In the genomic region with DNA sequence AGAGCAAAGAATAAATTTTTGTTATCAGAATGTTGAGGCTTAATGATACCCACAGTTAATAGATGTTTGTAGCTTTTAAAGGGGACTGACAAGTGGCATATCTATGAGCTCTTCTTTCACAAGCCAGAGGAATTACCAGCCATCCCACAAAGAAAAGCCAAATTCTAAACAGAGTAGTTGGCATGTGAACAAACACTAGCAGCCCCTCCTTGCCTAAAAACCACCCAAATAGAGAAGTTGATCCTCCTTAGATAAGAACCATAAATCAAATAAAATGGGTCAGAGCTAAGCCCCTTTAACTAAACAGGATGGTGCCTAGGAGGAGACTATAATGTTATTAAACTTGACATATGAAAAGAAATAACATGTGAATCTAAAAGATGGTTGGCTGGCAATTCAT, we compare ENCODE assay signal across 19 cellular contexts. TPM values are rescaled to one million over a fixed set of nuclear protein-coding genes. Genes with fewer than 3 reads are reported as not detected.
DNase-seq lines count a peak whose midpoint lies in the region; ATAC-seq, FAIRE-seq and TF ChIP-seq lines count a peak whose summit lies in the region.
"Had no signal": no experiment of that assay in that cellular context is flagged by ENCODE, and none has a peak within 500 bp of the region (broad histone marks: within the 10 kb centered on the region; RNA-seq: fewer than 3 reads in every experiment).

No MANE protein-coding gene starts in this region.

- no peak for TF ChIP-seq EP300 in K562 (IDR thresholded peaks at IDR 0.05; ENCODE audit: low read length)

- DNase-seq in HL-60 (ENCODE audit: low read depth in 1 of 2, low spot score in 1 of 2) (peak in 1 of 2 experiments; percentile 17), OCI-M1 (lab: John Stamatoyannopoulos, UW) (peak; percentile 63), K562 (ENCODE audit: extremely low read depth in 1 of 4, low spot score in 3 of 4) (no peak), NCI-H1436 (lab: John Stamatoyannopoulos, UW) (no peak), vagina (ENCODE audit: extremely low spot score in 2 of 2) (no peak)
- DNase-seq in stimulated activated naive B cell treated with anti-CD40 and anti-IgM and Interleukin-4, amounts not matched to agents 10 μg/mL and 1 μg/mL and 100 μg/mL, for 72 hours = no peak
- DNase-seq in activated CD4-positive, CD25-positive, alpha-beta regulatory T cell treated with anti-CD3 and anti-CD28 coated beads, Interleukin-2, amount 50 U/mL, for 72 hours = no peak
- DNase-seq: activated CD8-positive, alpha-beta memory T cell treated with anti-CD3 and anti-CD28 coated beads, Interleukin-2, amount 50 U/mL, for 48 hours; activated naive CD4-positive, alpha-beta T cell treated with anti-CD3 and anti-CD28 coated beads, Interleukin-2, amount 10 ng/mL, durations not matched to agents 7 days and 5 days; GOT3; NCI-H2107 had no signal

- intact Hi-C loops in K562 (cut with micrococcal nuclease) (no loop called here), vagina (cut with DNase I) (no loop called here)

- no peaks in the 10 kb centered on the region for H4K20me1 ChIP-seq in K562 (replicated peaks; ENCODE audit: control insufficient read depth, insufficient read depth, low read length)

- no peak for FAIRE-seq in K562 (lab: Jason Lieb, UNC)
- FAIRE-seq: D721Med had no signal

- H3K9me3 Mint-ChIP-seq in stimulated activated naive B cell treated with anti-CD40 and anti-IgM and Interleukin-4, amounts not matched to agents 10 μg/mL and 1 μg/mL and 100 μg/mL, for 72 hours = no peaks in the 10 kb centered on the region
- H3K9me3 Mint-ChIP-seq: activated naive CD4-positive, alpha-beta T cell treated with anti-CD3 and anti-CD28 coated beads, Interleukin-2, amount 10 ng/mL, durations not matched to agents 7 days and 5 days; dendritic cell treated with granulocyte-macrophage colony-stimulating factor and Interleukin-4, amounts not matched to agents 40 ng/mL and 50 ng/mL, for 4 days; neural crest cell; T-helper 1 cell treated with Interleukin-12 subunit alpha and Interleukin-12 subunit beta and Interleukin-4 antibody, amounts not matched to agents 30 μg/mL and 1 μg/mL, for 36 hours had no signal

- TF ChIP-seq CTCF in HL-60 (IDR thresholded peaks at IDR 0.05; ENCODE audit: insufficient read depth, low read length) = no peak
- no peak for TF ChIP-seq CTCF in K562 (IDR thresholded peaks at IDR 0.05 in 2 of 3, conservative IDR thresholded peaks at IDR 0.05 in 1 of 3; ENCODE audit: insufficient read depth in 2 of 3, low read depth in 1 of 3, low read length in 3 of 3)
- TF ChIP-seq CTCF in vagina (IDR thresholded peaks at IDR 0.05) = no peak

- H3K4me1 Mint-ChIP-seq in stimulated activated naive B cell treated with anti-CD40 and anti-IgM and Interleukin-4, amounts not matched to agents 10 μg/mL and 1 μg/mL and 100 μg/mL, for 72 hours = peaks cover 28 to 53% of the 10 kb centered on the region in 2 donors

- in situ Hi-C loops in K562 (cut with MboI) = no loop called here

- peak overlapping the region; percentile 78 for H3K27ac Mint-ChIP-seq in stimulated activated naive B cell treated with anti-CD40 and anti-IgM and Interleukin-4, amounts not matched to agents 10 μg/mL and 1 μg/mL and 100 μg/mL, for 72 hours
- H3K27ac Mint-ChIP-seq: dendritic cell treated with granulocyte-macrophage colony-stimulating factor and Interleukin-4, amounts not matched to agents 40 ng/mL and 50 ng/mL, for 4 days; T-helper 1 cell treated with Interleukin-12 subunit alpha and Interleukin-12 subunit beta and Interleukin-4 antibody, amounts not matched to agents 30 μg/mL and 1 μg/mL, for 36 hours had no signal

- CTCF ChIA-PET in K562 (lab: Yijun Ruan, JAX; ENCODE audit: low intra/inter-chr PET ratio) = no interaction called here

- no peak for ATAC-seq in K562
- no peak for ATAC-seq in stimulated activated naive B cell treated with anti-CD40 and anti-IgM and Interleukin-4, amounts not matched to agents 10 μg/mL and 1 μg/mL and 100 μg/mL, for 72 hours (replicated peaks)

- H3K9me3 ChIP-seq in K562 (replicated peaks; ENCODE audit: control insufficient read depth, insufficient read depth, low read depth, low read length) (no peaks in the 10 kb centered on the region), vagina (no peaks in the 10 kb centered on the region)

- no peaks in the 10 kb centered on the region for H3K79me2 ChIP-seq in K562 (ENCODE audit: control insufficient read depth, insufficient read depth, low read length)

- peak overlapping the region; percentile 12; the same call in 1 of the 2 replicates for H3K27ac ChIP-seq in HL-60 (replicated peaks)
- no peak overlapping the region for H3K27ac ChIP-seq in K562 (ENCODE audit: extremely low read depth, low read depth, low read length)
- no peak overlapping the region for H3K27ac ChIP-seq in vagina

- H3K4me3 Mint-ChIP-seq in stimulated activated naive B cell treated with anti-CD40 and anti-IgM and Interleukin-4, amounts not matched to agents 10 μg/mL and 1 μg/mL and 100 μg/mL, for 72 hours = no peak overlapping the region
- H3K4me3 Mint-ChIP-seq: activated naive CD4-positive, alpha-beta T cell treated with anti-CD3 and anti-CD28 coated beads, Interleukin-2, amount 10 ng/mL, durations not matched to agents 7 days and 5 days; dendritic cell treated with granulocyte-macrophage colony-stimulating factor and Interleukin-4, amounts not matched to agents 40 ng/mL and 50 ng/mL, for 4 days; neural crest cell; T-helper 1 cell treated with Interleukin-12 subunit alpha and Interleukin-12 subunit beta and Interleukin-4 antibody, amounts not matched to agents 30 μg/mL and 1 μg/mL, for 36 hours had no signal

- BruUV-seq in K562 (replicated peaks; lab: Mats Ljungman, UMichigan) = no TSS peak

- no peaks in the 10 kb centered on the region for H3K4me1 ChIP-seq in K562 (replicated peaks in 1 of 2; ENCODE audit: control insufficient read depth in 2 of 2, insufficient read depth in 2 of 2, low read length in 2 of 2)
- H3K4me1 ChIP-seq in vagina = no peaks in the 10 kb centered on the region

- H3K36me3 ChIP-seq in K562 (ENCODE audit: control insufficient read depth, insufficient read depth, low read length) (no peaks in the 10 kb centered on the region), vagina (peaks cover 0 to 10% of the 10 kb centered on the region in 2 donors)

- H2AFZ ChIP-seq in K562 (ENCODE audit: low read depth, low read length) = no peak overlapping the region

- POLR2A ChIA-PET in K562 (lab: Yijun Ruan, JAX) = interaction anchor here (1.5 kb wide), 1 partner anchor 13 kb away, joined by 5 read pairs; no protein-coding TSS in a partner anchor

- H3K9me1 ChIP-seq in K562 (ENCODE audit: control insufficient read depth, insufficient read depth, low read length) = no peaks in the 10 kb centered on the region

- no peak overlapping the region for H3K4me3 ChIP-seq in HL-60 (replicated peaks; ENCODE audit: insufficient read depth, low read length)
- H3K4me3 ChIP-seq in K562 = no peak overlapping the region
- H3K4me3 ChIP-seq in vagina = no peak overlapping the region

- no peak overlapping the region for H3K9ac ChIP-seq in K562 (ENCODE audit: insufficient read depth in 1 of 2, low read depth in 2 of 2, low read length in 2 of 2)

- TF ChIP-seq POLR2A in K562 (conservative IDR thresholded peaks at IDR 0.05) (no peak), vagina (IDR thresholded peaks at IDR 0.05) (no peak)

- no peak overlapping the region for H3K4me2 ChIP-seq in K562 (ENCODE audit: insufficient read depth, low read length)

- peaks cover 45% of the 10 kb centered on the region in 2 donors for H3K36me3 Mint-ChIP-seq in stimulated activated naive B cell treated with anti-CD40 and anti-IgM and Interleukin-4, amounts not matched to agents 10 μg/mL and 1 μg/mL and 100 μg/mL, for 72 hours

- H3K27me3 ChIP-seq in HL-60 (ENCODE audit: insufficient read depth, poor library complexity, severe bottlenecking) (no peaks in the 10 kb centered on the region), K562 (ENCODE audit: control insufficient read depth in 2 of 2, insufficient read depth in 2 of 2, low read length in 2 of 2) (no peaks in the 10 kb centered on the region), vagina (no peaks in the 10 kb centered on the region)

- no peak for TF ChIP-seq RAD21 in K562 (CRISPR knock-in tag; conservative IDR thresholded peaks at IDR 0.05 in 1 of 2, IDR thresholded peaks at IDR 0.05 in 1 of 2)

- H3K27me3 Mint-ChIP-seq in stimulated activated naive B cell treated with anti-CD40 and anti-IgM and Interleukin-4, amounts not matched to agents 10 μg/mL and 1 μg/mL and 100 μg/mL, for 72 hours = no peaks in the 10 kb centered on the region
- H3K27me3 Mint-ChIP-seq: activated naive CD4-positive, alpha-beta T cell treated with anti-CD3 and anti-CD28 coated beads, Interleukin-2, amount 10 ng/mL, durations not matched to agents 7 days and 5 days; dendritic cell treated with granulocyte-macrophage colony-stimulating factor and Interleukin-4, amounts not matched to agents 40 ng/mL and 50 ng/mL, for 4 days had no signal

RNA-seq across cellular contexts. Expression of a gene that starts 11.4 kb away (rescaled TPM):
- total RNA-seq in K562 (2011; cell fraction: chromatin; rRNA removed; ENCODE audit: low replicate concordance) = 3.4 and 7.0 TPM in 2 replicates
- 3.0 and 3.6 TPM in 2 replicates for total RNA-seq in K562 (2011; cell fraction: nucleolus; rRNA removed)
- 3.1 and 3.7 TPM in 2 replicates for total RNA-seq in K562 (2011; cell fraction: nucleoplasm; rRNA removed)
- total RNA-seq in K562 (2014; rRNA removed) (0.73 and 0.94 TPM in 2 replicates), K562 (2014; rRNA removed; fragmentation: Illumina TruSeq; extraction: Trizol) (1.3 and 1.7 TPM in 2 replicates), K562 (2015; rRNA removed; fragmentation: Illumina TruSeq; extraction: Trizol) (2.0 and 2.4 TPM in 2 replicates), K562 (2021) (1.7 and 1.8 TPM in 2 replicates), vagina (24.3 TPM)
- polyA plus RNA-seq in K562 (2011; rRNA removed) (2.7 and 3.1 TPM in 2 replicates), K562 (2014; fragmentation: Illumina TruSeq; extraction: Trizol) (2.0 and 2.2 TPM in 2 replicates), K562 (2014; fragmentation: Nextera tagmentation; extraction: Ambion mirVana) (1 to 10 TPM; 2.0 to 3.1 TPM), K562 (2014; rRNA removed) (1.1 and 2.2 TPM in 2 replicates)
- polyA plus RNA-seq in K562 (2011; cell fraction: cytosol; rRNA removed) = 1.6 and 2.5 TPM in 2 replicates
- 6.8 and 7.3 TPM in 2 replicates for polyA plus RNA-seq in K562 (2011; cell fraction: nucleus; rRNA removed)
- polyA plus RNA-seq in K562 (2012) = 1.7 and 3.7 TPM in 2 replicates
- 2.2 and 2.8 TPM in 2 replicates for polyA minus RNA-seq in K562 (2011; rRNA and poly(A)+ RNA removed)
- polyA minus RNA-seq in K562 (2011; cell fraction: cytosol; rRNA and poly(A)+ RNA removed) = 1.0 TPM in 1 of 2 replicates, not detected in the other
- polyA minus RNA-seq in K562 (2011; cell fraction: nucleus; rRNA and poly(A)+ RNA removed) = 3.1 and 5.0 TPM in 2 replicates

RNA-seq across cellular contexts. Expression of a gene that starts 14.6 kb away (rescaled TPM):
- 13.7 and 41.3 TPM in 2 replicates for total RNA-seq in K562 (2011; cell fraction: chromatin; rRNA removed; ENCODE audit: low replicate concordance)
- 9.2 and 13.2 TPM in 2 replicates for total RNA-seq in K562 (2011; cell fraction: nucleolus; rRNA removed)
- 26.3 and 41.2 TPM in 2 replicates for total RNA-seq in K562 (2011; cell fraction: nucleoplasm; rRNA removed)
- 33.3 and 33.4 TPM in 2 replicates for total RNA-seq in K562 (2014; rRNA removed)
- 46.4 and 52.1 TPM in 2 replicates for total RNA-seq in K562 (2014; rRNA removed; fragmentation: Illumina TruSeq; extraction: Trizol)
- total RNA-seq in K562 (2015; rRNA removed; fragmentation: Illumina TruSeq; extraction: Trizol) = 54.2 and 56.7 TPM in 2 replicates
- 42.9 and 47.3 TPM in 2 replicates for total RNA-seq in K562 (2021)
- 25.8 and 34.0 TPM in 2 replicates for polyA plus RNA-seq in K562 (2011; rRNA removed)
- 9.3 and 19.5 TPM in 2 replicates for polyA plus RNA-seq in K562 (2011; cell fraction: cytosol; rRNA removed)
- 22.8 and 28.5 TPM in 2 replicates for polyA plus RNA-seq in K562 (2011; cell fraction: nucleus; rRNA removed)
- 24.4 and 28.5 TPM in 2 replicates for polyA plus RNA-seq in K562 (2012)
- polyA plus RNA-seq in K562 (2014; fragmentation: Illumina TruSeq; extraction: Trizol) = 47.5 and 58.3 TPM in 2 replicates
- polyA plus RNA-seq in K562 (2014; fragmentation: Nextera tagmentation; extraction: Ambion mirVana) = 10 to 100 TPM; 17.6 to 25.9 TPM
- 32.5 and 32.8 TPM in 2 replicates for polyA plus RNA-seq in K562 (2014; rRNA removed)
- 43.6 and 46.0 TPM in 2 replicates for polyA minus RNA-seq in K562 (2011; rRNA and poly(A)+ RNA removed)
- 13.8 and 20.1 TPM in 2 replicates for polyA minus RNA-seq in K562 (2011; cell fraction: cytosol; rRNA and poly(A)+ RNA removed)
- 22.5 and 37.9 TPM in 2 replicates for polyA minus RNA-seq in K562 (2011; cell fraction: nucleus; rRNA and poly(A)+ RNA removed)
- 35.4 TPM for total RNA-seq in vagina

RNA-seq across cellular contexts. Expression of a gene that starts 56.3 kb away (rescaled TPM):
- not detected in 2 replicates for total RNA-seq in K562 (2011; cell fraction: chromatin; rRNA removed; ENCODE audit: low replicate concordance)
- total RNA-seq in K562 (2011; cell fraction: nucleolus; rRNA removed) = not detected in 2 replicates
- total RNA-seq in K562 (2011; cell fraction: nucleoplasm; rRNA removed) = not detected in 2 replicates
- total RNA-seq in K562 (2014; rRNA removed) (not detected in 2 replicates), K562 (2014; rRNA removed; fragmentation: Illumina TruSeq; extraction: Trizol) (not detected in 2 replicates), K562 (2015; rRNA removed; fragmentation: Illumina TruSeq; extraction: Trizol) (not detected in 2 replicates), K562 (2021) (not detected in 2 replicates), vagina (not detected)
- polyA plus RNA-seq in K562 (2011; rRNA removed) (not detected in 2 replicates), K562 (2014; fragmentation: Illumina TruSeq; extraction: Trizol) (not detected in 2 replicates), K562 (2014; fragmentation: Nextera tagmentation; extraction: Ambion mirVana) (not detected), K562 (2014; rRNA removed) (not detected in 2 replicates)
- not detected in 2 replicates for polyA plus RNA-seq in K562 (2011; cell fraction: cytosol; rRNA removed)
- polyA plus RNA-seq in K562 (2011; cell fraction: nucleus; rRNA removed) = not detected in 2 replicates
- not detected in 2 replicates for polyA plus RNA-seq in K562 (2012)
- polyA minus RNA-seq in K562 (2011; rRNA and poly(A)+ RNA removed) = 0.21 TPM in 1 of 2 replicates, not detected in the other
- polyA minus RNA-seq in K562 (2011; cell fraction: cytosol; rRNA and poly(A)+ RNA removed) = not detected in 2 replicates
- not detected in 2 replicates for polyA minus RNA-seq in K562 (2011; cell fraction: nucleus; rRNA and poly(A)+ RNA removed)
- total RNA-seq: epithelial cell of proximal tubule, HT1080, lung microvascular endothelial cell, MCF 10A, neural crest cell had no signal

RNA-seq across cellular contexts. Expression of a gene that starts 58.2 kb away (rescaled TPM):
- total RNA-seq in K562 (2011; cell fraction: chromatin; rRNA removed; ENCODE audit: low replicate concordance) = 7.6 and 18.0 TPM in 2 replicates
- 4.8 and 6.6 TPM in 2 replicates for total RNA-seq in K562 (2011; cell fraction: nucleolus; rRNA removed)
- 15.2 and 24.6 TPM in 2 replicates for total RNA-seq in K562 (2011; cell fraction: nucleoplasm; rRNA removed)
- total RNA-seq in K562 (2014; rRNA removed) = 1.2 and 1.7 TPM in 2 replicates
- total RNA-seq in K562 (2014; rRNA removed; fragmentation: Illumina TruSeq; extraction: Trizol) = 4.3 and 4.9 TPM in 2 replicates
- total RNA-seq in K562 (2015; rRNA removed; fragmentation: Illumina TruSeq; extraction: Trizol) = 4.6 and 5.0 TPM in 2 replicates
- total RNA-seq in K562 (2021) = 3.1 and 3.2 TPM in 2 replicates
- polyA plus RNA-seq in K562 (2011; rRNA removed) = 1.6 and 1.7 TPM in 2 replicates
- 0.40 and 0.68 TPM in 2 replicates for polyA plus RNA-seq in K562 (2011; cell fraction: cytosol; rRNA removed)
- 4.3 and 7.2 TPM in 2 replicates for polyA plus RNA-seq in K562 (2011; cell fraction: nucleus; rRNA removed)
- 1.6 and 2.0 TPM in 2 replicates for polyA plus RNA-seq in K562 (2012)
- 2.2 and 2.9 TPM in 2 replicates for polyA plus RNA-seq in K562 (2014; fragmentation: Illumina TruSeq; extraction: Trizol)
- under 1 TPM; 0.17 to 0.71 TPM for polyA plus RNA-seq in K562 (2014; fragmentation: Nextera tagmentation; extraction: Ambion mirVana)
- 1.2 and 2.3 TPM in 2 replicates for polyA plus RNA-seq in K562 (2014; rRNA removed)
- polyA minus RNA-seq in K562 (2011; rRNA and poly(A)+ RNA removed) = 6.6 and 8.3 TPM in 2 replicates
- 0.57 TPM in 1 of 2 replicates, not detected in the other for polyA minus RNA-seq in K562 (2011; cell fraction: cytosol; rRNA and poly(A)+ RNA removed)
- polyA minus RNA-seq in K562 (2011; cell fraction: nucleus; rRNA and poly(A)+ RNA removed) = 15.8 and 28.9 TPM in 2 replicates
- not detected for total RNA-seq in vagina
